ENCODE assay signal across 22 cellular contexts in genomic region chr7:137040745-137041144, GRCh38.
DNase-seq lines count a peak whose midpoint lies in the region; ATAC-seq, FAIRE-seq and TF ChIP-seq lines count a peak whose summit lies in the region.
"Had no signal": no experiment of that assay in that cellular context is flagged by ENCODE, and none has a peak within 500 bp of the region (broad histone marks: within the 10 kb centered on the region; RNA-seq: fewer than 3 reads in every experiment).

No MANE protein-coding gene starts in this region.

- TF ChIP-seq POLR2A in K562 (conservative IDR thresholded peaks at IDR 0.05): no peak

- FAIRE-seq in K562 (lab: Jason Lieb, UNC) (no peak), urothelium cell line (lab: Jason Lieb, UNC) (no peak)
- FAIRE-seq: GM18507 had no signal

- H3K4me1 ChIP-seq in K562 (replicated peaks in 1 of 2; ENCODE audit: control insufficient read depth in 2 of 2, insufficient read depth in 2 of 2, low read length in 2 of 2) (no peaks in the 10 kb centered on the region), hepatocyte (ENCODE audit: insufficient read depth) (no peaks in the 10 kb centered on the region)

- CTCF ChIA-PET in K562 (lab: Yijun Ruan, JAX; ENCODE audit: low intra/inter-chr PET ratio): no interaction called here

- H3K36me3 ChIP-seq in K562 (ENCODE audit: control insufficient read depth, insufficient read depth, low read length): no peaks in the 10 kb centered on the region
- H3K36me3 ChIP-seq in hepatocyte (replicated peaks; ENCODE audit: insufficient read depth, low read depth): no peaks in the 10 kb centered on the region

- H3K79me2 ChIP-seq in K562 (ENCODE audit: control insufficient read depth, insufficient read depth, low read length) (no peaks in the 10 kb centered on the region), hepatocyte (no peaks in the 10 kb centered on the region)

- TF ChIP-seq CTCF in K562 (IDR thresholded peaks at IDR 0.05 in 2 of 3, conservative IDR thresholded peaks at IDR 0.05 in 1 of 3; ENCODE audit: insufficient read depth in 2 of 3, low read depth in 1 of 3, low read length in 3 of 3): no peak
- TF ChIP-seq CTCF in hepatocyte (IDR thresholded peaks at IDR 0.05; ENCODE audit: poor library complexity): no peak

- H3K9ac ChIP-seq in K562 (ENCODE audit: insufficient read depth in 1 of 2, low read depth in 2 of 2, low read length in 2 of 2): no peak overlapping the region
- H3K9ac ChIP-seq: GM23248 had no signal

- ATAC-seq in K562 (no peak), HG03175 (IDR thresholded peaks at IDR 0.05; ENCODE audit: unreplicated experiment) (no peak)
- ATAC-seq: PC-3 had no signal

- TF ChIP-seq EP300 in K562 (IDR thresholded peaks at IDR 0.05; ENCODE audit: low read length): no peak

- no peak overlapping the region for H3K4me2 ChIP-seq in K562 (ENCODE audit: insufficient read depth, low read length)
- H3K4me2 ChIP-seq in hepatocyte: peak overlapping the region; percentile 18

- no TSS peak for BruUV-seq in K562 (replicated peaks; lab: Mats Ljungman, UMichigan)

- in situ Hi-C loops in K562 (cut with MboI): no loop called here

- H3K27me3 ChIP-seq in K562 (ENCODE audit: control insufficient read depth in 2 of 2, insufficient read depth in 2 of 2, low read length in 2 of 2) (no peaks in the 10 kb centered on the region), hepatocyte (no peaks in the 10 kb centered on the region)

- POLR2A ChIA-PET in K562 (lab: Yijun Ruan, JAX): no interaction called here

- no peaks in the 10 kb centered on the region for H3K9me1 ChIP-seq in K562 (ENCODE audit: control insufficient read depth, insufficient read depth, low read length)

- intact Hi-C loops in K562 (cut with micrococcal nuclease): no loop called here

- H3K9me3 ChIP-seq in K562 (replicated peaks; ENCODE audit: control insufficient read depth, insufficient read depth, low read depth, low read length) (no peaks in the 10 kb centered on the region; the same call in 1 of the 2 replicates), hepatocyte (ENCODE audit: low read depth) (no peaks in the 10 kb centered on the region)

- peak; percentile 9 for DNase-seq in ELF-1 (ENCODE audit: low read depth, low spot score)
- peak; percentile 1 for DNase-seq in OCI-M1 (lab: John Stamatoyannopoulos, UW)
- DNase-seq in K562 (ENCODE audit: extremely low read depth in 1 of 4, low spot score in 3 of 4): no peak
- DNase-seq in hepatocyte (ENCODE audit: low spot score): no peak
- no peak for DNase-seq in urothelium cell line (ENCODE audit: low spot score)
- no peak for DNase-seq in NCI-H1930 (lab: John Stamatoyannopoulos, UW)
- DNase-seq: Calu3, DMS79 treated with DMSO at 0.1 percent for 48 hours, GM23248, H7, Kasumi-1, NCI-H1092 treated with DMSO at 0.1 percent for 48 hours, NCI-H1436, NCI-H187, NCI-H2171 treated with DMSO at 0.1 percent for 48 hours, NCI-H524, NCI-H748 treated with DMSO at 0.1 percent for 48 hours, PC-3, RPMI8226, SHP77 had no signal

- no peak overlapping the region for H3K27ac ChIP-seq in K562 (ENCODE audit: extremely low read depth, low read depth, low read length)
- H3K27ac ChIP-seq in hepatocyte: peak overlapping the region; percentile 18
- H3K27ac ChIP-seq: GM23248 had no signal

- no peaks in the 10 kb centered on the region for H3K9me2 ChIP-seq in hepatocyte (replicated peaks; ENCODE audit: insufficient read depth)

- H3K4me3 ChIP-seq in K562: no peak overlapping the region
- H3K4me3 ChIP-seq in hepatocyte: no peak overlapping the region
- H3K4me3 ChIP-seq: GM23248 had no signal

- no peak for TF ChIP-seq RAD21 in K562 (CRISPR knock-in tag; conservative IDR thresholded peaks at IDR 0.05 in 1 of 2, IDR thresholded peaks at IDR 0.05 in 1 of 2)

- H2AFZ ChIP-seq in K562 (ENCODE audit: low read depth, low read length) (no peak overlapping the region), hepatocyte (peak overlapping the region; percentile 20)
- H2AFZ ChIP-seq: GM23248 had no signal

- H4K20me1 ChIP-seq in K562 (replicated peaks; ENCODE audit: control insufficient read depth, insufficient read depth, low read length): no peaks in the 10 kb centered on the region
- no peaks in the 10 kb centered on the region for H4K20me1 ChIP-seq in hepatocyte (ENCODE audit: insufficient read depth, poor library complexity, severe bottlenecking)

- WGBS in K562 (ENCODE audit: insufficient coverage, low coverage, missing lambda C conversion rate): 1% methylated on average over 7 of the region's 7 CpGs
- WGBS in hepatocyte (ENCODE audit: low lambda C conversion rate, missing lambda C conversion rate): 18% methylated on average over 7 of the region's 7 CpGs

TF ChIP-seq in K562, 482 proteins besides CTCF, POLR2A, EP300 and RAD21:
- TF ChIP-seq MTA3 (IDR thresholded peaks at IDR 0.05; ENCODE audit: borderline replicate concordance) (no peak), ZNF23 (CRISPR knock-in tag; IDR thresholded peaks at IDR 0.05) (peak; percentile 57; the same call in 1 of the 2 replicates), NR4A1 (CRISPR knock-in tag; IDR thresholded peaks at IDR 0.05) (no peak), NR4A1 (tag; IDR thresholded peaks at IDR 0.05) (0 out of 2 replicates have a peak, but pooled peaks have one; percentile 28)

Comparison
In these comparisons a context has a peak if more than half of its experiments do, and no peak if none do; other contexts are left out.
1. DNase-seq: peak in ELF-1 (single experiment) and OCI-M1 (single experiment); none in K562 (0 of 4), hepatocyte (single experiment), urothelium cell line (single experiment) and NCI-H1930 (0 of 2).